Comparison of ENCODE assay signal across 1 cellular context in the genomic region with DNA sequence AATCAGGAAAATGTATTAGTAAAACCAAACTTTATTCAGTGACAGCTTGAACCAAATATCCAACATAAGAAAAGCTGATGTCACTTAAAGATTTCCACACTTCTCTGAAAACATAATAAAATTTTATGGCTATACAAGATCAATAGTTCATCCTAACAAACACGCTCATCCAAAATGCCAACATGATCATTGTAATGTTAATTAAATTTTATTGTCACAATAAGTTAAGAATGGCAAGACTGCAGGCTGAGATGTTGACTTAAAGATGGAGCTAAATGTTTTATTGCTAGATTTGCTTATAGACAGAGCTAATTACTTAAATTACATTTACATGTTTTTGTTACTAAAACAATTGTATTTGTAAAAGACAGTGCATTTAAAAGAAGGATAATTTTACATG.
TF ChIP-seq lines count a peak whose summit lies in the region.

No MANE protein-coding gene starts in this region.

TF ChIP-seq in HEK293, 187 proteins besides CTCF, POLR2A, EP300 and RAD21 (continued from another document):
- TF ChIP-seq, protein P1, sequence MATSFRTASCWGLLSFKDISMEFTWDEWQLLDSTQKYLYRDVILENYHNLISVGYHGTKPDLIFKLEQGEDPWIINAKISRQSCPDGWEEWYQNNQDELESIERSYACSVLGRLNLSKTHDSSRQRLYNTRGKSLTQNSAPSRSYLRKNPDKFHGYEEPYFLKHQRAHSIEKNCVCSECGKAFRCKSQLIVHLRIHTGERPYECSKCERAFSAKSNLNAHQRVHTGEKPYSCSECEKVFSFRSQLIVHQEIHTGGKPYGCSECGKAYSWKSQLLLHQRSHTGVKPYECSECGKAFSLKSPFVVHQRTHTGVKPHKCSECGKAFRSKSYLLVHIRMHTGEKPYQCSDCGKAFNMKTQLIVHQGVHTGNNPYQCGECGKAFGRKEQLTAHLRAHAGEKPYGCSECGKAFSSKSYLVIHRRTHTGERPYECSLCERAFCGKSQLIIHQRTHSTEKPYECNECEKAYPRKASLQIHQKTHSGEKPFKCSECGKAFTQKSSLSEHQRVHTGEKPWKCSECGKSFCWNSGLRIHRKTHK (tag by site-specific recombination; IDR thresholded peaks at IDR 0.05) = no peak
- no peak for TF ChIP-seq ZNF791 (tag by site-specific recombination; IDR thresholded peaks at IDR 0.05)
- TF ChIP-seq ZNF843 (tag by site-specific recombination; IDR thresholded peaks at IDR 0.05) = peak; percentile 67
- peak; percentile 52; the same call in 1 of the 2 replicates for TF ChIP-seq IKZF3 (tag by site-specific recombination; IDR thresholded peaks at IDR 0.05)
- TF ChIP-seq GLIS2 (tag by site-specific recombination; IDR thresholded peaks at IDR 0.05) = no peak
- no peak for TF ChIP-seq EGR2 (tag by site-specific recombination; IDR thresholded peaks at IDR 0.05; ENCODE audit: low read depth)
- TF ChIP-seq ZNF239 (tag by site-specific recombination; IDR thresholded peaks at IDR 0.05) = no peak
- TF ChIP-seq, protein P2, sequence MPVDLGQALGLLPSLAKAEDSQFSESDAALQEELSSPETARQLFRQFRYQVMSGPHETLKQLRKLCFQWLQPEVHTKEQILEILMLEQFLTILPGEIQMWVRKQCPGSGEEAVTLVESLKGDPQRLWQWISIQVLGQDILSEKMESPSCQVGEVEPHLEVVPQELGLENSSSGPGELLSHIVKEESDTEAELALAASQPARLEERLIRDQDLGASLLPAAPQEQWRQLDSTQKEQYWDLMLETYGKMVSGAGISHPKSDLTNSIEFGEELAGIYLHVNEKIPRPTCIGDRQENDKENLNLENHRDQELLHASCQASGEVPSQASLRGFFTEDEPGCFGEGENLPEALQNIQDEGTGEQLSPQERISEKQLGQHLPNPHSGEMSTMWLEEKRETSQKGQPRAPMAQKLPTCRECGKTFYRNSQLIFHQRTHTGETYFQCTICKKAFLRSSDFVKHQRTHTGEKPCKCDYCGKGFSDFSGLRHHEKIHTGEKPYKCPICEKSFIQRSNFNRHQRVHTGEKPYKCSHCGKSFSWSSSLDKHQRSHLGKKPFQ (tag by site-specific recombination; IDR thresholded peaks at IDR 0.05) = no peak
- TF ChIP-seq, protein P3, sequence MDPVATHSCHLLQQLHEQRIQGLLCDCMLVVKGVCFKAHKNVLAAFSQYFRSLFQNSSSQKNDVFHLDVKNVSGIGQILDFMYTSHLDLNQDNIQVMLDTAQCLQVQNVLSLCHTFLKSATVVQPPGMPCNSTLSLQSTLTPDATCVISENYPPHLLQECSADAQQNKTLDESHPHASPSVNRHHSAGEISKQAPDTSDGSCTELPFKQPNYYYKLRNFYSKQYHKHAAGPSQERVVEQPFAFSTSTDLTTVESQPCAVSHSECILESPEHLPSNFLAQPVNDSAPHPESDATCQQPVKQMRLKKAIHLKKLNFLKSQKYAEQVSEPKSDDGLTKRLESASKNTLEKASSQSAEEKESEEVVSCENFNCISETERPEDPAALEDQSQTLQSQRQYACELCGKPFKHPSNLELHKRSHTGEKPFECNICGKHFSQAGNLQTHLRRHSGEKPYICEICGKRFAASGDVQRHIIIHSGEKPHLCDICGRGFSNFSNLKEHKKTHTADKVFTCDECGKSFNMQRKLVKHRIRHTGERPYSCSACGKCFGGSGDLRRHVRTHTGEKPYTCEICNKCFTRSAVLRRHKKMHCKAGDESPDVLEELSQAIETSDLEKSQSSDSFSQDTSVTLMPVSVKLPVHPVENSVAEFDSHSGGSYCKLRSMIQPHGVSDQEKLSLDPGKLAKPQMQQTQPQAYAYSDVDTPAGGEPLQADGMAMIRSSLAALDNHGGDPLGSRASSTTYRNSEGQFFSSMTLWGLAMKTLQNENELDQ (tag by site-specific recombination; IDR thresholded peaks at IDR 0.05; ENCODE audit: low read depth) = no peak
- TF ChIP-seq ZFHX2 (tag by site-specific recombination; conservative IDR thresholded peaks at IDR 0.05) = no peak
- 0 out of 2 replicates have a peak, but pooled peaks have one; percentile 37 for TF ChIP-seq ZNF366 (tag by site-specific recombination; conservative IDR thresholded peaks at IDR 0.05)
- TF ChIP-seq, protein P4, sequence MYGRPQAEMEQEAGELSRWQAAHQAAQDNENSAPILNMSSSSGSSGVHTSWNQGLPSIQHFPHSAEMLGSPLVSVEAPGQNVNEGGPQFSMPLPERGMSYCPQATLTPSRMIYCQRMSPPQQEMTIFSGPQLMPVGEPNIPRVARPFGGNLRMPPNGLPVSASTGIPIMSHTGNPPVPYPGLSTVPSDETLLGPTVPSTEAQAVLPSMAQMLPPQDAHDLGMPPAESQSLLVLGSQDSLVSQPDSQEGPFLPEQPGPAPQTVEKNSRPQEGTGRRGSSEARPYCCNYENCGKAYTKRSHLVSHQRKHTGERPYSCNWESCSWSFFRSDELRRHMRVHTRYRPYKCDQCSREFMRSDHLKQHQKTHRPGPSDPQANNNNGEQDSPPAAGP (tag by site-specific recombination; IDR thresholded peaks at IDR 0.05) = no peak
- TF ChIP-seq ZNF23 (tag by site-specific recombination; IDR thresholded peaks at IDR 0.05; ENCODE audit: borderline replicate concordance) = no peak
- TF ChIP-seq, protein P5, sequence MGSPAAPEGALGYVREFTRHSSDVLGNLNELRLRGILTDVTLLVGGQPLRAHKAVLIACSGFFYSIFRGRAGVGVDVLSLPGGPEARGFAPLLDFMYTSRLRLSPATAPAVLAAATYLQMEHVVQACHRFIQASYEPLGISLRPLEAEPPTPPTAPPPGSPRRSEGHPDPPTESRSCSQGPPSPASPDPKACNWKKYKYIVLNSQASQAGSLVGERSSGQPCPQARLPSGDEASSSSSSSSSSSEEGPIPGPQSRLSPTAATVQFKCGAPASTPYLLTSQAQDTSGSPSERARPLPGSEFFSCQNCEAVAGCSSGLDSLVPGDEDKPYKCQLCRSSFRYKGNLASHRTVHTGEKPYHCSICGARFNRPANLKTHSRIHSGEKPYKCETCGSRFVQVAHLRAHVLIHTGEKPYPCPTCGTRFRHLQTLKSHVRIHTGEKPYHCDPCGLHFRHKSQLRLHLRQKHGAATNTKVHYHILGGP (tag by site-specific recombination; IDR thresholded peaks at IDR 0.05) = peak; percentile 23; the same call in 1 of the 2 replicates
- TF ChIP-seq FEZF1 (tag by site-specific recombination; IDR thresholded peaks at IDR 0.05) = peak; percentile 65
- TF ChIP-seq, protein P6, sequence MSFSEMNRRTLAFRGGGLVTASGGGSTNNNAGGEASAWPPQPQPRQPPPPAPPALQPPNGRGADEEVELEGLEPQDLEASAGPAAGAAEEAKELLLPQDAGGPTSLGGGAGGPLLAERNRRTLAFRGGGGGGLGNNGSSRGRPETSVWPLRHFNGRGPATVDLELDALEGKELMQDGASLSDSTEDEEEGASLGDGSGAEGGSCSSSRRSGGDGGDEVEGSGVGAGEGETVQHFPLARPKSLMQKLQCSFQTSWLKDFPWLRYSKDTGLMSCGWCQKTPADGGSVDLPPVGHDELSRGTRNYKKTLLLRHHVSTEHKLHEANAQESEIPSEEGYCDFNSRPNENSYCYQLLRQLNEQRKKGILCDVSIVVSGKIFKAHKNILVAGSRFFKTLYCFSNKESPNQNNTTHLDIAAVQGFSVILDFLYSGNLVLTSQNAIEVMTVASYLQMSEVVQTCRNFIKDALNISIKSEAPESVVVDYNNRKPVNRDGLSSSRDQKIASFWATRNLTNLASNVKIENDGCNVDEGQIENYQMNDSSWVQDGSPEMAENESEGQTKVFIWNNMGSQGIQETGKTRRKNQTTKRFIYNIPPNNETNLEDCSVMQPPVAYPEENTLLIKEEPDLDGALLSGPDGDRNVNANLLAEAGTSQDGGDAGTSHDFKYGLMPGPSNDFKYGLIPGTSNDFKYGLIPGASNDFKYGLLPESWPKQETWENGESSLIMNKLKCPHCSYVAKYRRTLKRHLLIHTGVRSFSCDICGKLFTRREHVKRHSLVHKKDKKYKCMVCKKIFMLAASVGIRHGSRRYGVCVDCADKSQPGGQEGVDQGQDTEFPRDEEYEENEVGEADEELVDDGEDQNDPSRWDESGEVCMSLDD (tag by site-specific recombination; IDR thresholded peaks at IDR 0.05) = no peak
- TF ChIP-seq ZNF2 (tag by site-specific recombination; IDR thresholded peaks at IDR 0.05) = no peak
